17 cellular contexts compared by ENCODE assay signal in genomic region chr19:5983367-5983955, GRCh38. TPM values are rescaled to one million over a fixed set of nuclear protein-coding genes. Genes with fewer than 3 reads are reported as not detected.
DNase-seq lines count a peak whose midpoint lies in the region; ATAC-seq and TF ChIP-seq lines count a peak whose summit lies in the region.
"Had no signal": no experiment of that assay in that cellular context is flagged by ENCODE, and none has a peak within 500 bp of the region (broad histone marks: within the 10 kb centered on the region; RNA-seq: fewer than 3 reads in every experiment).

No MANE protein-coding gene starts in this region.

- no peak overlapping the region for H3K4me2 ChIP-seq in neuronal stem cell (ENCODE audit: insufficient read depth, low read length, poor library complexity, severe bottlenecking)
- H3K4me2 ChIP-seq: neural progenitor cell had no signal

- peak overlapping the region; percentile 55 for H3K4me3 Mint-ChIP-seq in activated CD8-positive, alpha-beta memory T cell treated with anti-CD3 and anti-CD28 coated beads, Interleukin-2, amount 10 ng/mL, durations not matched to agents 7 days and 5 days
- peak overlapping the region; percentile 55 for H3K4me3 Mint-ChIP-seq in central memory CD8-positive, alpha-beta T cell
- H3K4me3 Mint-ChIP-seq: H9 had no signal

- H3K27ac ChIP-seq in neuronal stem cell (replicated peaks; ENCODE audit: low read length) = no peak overlapping the region
- H3K27ac ChIP-seq: dorsolateral prefrontal cortex, neural progenitor cell had no signal

- H4K8ac ChIP-seq in neuronal stem cell (ENCODE audit: low read depth, low read length) = no peak overlapping the region

- no peak for TF ChIP-seq CTCF in NB4 (IDR thresholded peaks at IDR 0.05; ENCODE audit: low read depth, low read length)

- H2BK5ac ChIP-seq in neuronal stem cell (ENCODE audit: low read length) = no peak overlapping the region

- peaks cover 17% of the 10 kb centered on the region for H3K36me3 Mint-ChIP-seq in activated CD8-positive, alpha-beta memory T cell treated with anti-CD3 and anti-CD28 coated beads, Interleukin-2, amount 10 ng/mL, durations not matched to agents 7 days and 5 days
- peaks cover 8% of the 10 kb centered on the region for H3K36me3 Mint-ChIP-seq in central memory CD8-positive, alpha-beta T cell (ENCODE audit: insufficient read depth)

- no peaks in the 10 kb centered on the region for H3K9me3 ChIP-seq in neuronal stem cell (replicated peaks in 1 of 2; ENCODE audit: control insufficient read depth in 2 of 2, insufficient read depth in 1 of 2, low read depth in 1 of 2, low read length in 2 of 2)

- no peak overlapping the region for H2BK120ac ChIP-seq in neuronal stem cell (ENCODE audit: low read depth, low read length)

- DNase-seq in activated CD8-positive, alpha-beta memory T cell treated with anti-CD3 and anti-CD28 coated beads, Interleukin-2, amount 10 ng/mL, durations not matched to agents 7 days and 5 days = no peak
- no peak for DNase-seq in activated CD8-positive, alpha-beta memory T cell treated with anti-CD3 and anti-CD28 coated beads for 24 hours
- DNase-seq in NB4 (ENCODE audit: low read depth) (peak; percentile 78), neuronal stem cell (ENCODE audit: low spot score) (no peak), NCI-H345 (lab: John Stamatoyannopoulos, UW) (no peak), NCI-H146 treated with DMSO at 0.1 percent for 48 hours (lab: John Stamatoyannopoulos, UW; ENCODE audit: unreplicated experiment) (no peak)
- no peak for DNase-seq in central memory CD8-positive, alpha-beta T cell (ENCODE audit: low spot score in 2 of 2)
- DNase-seq: amniotic stem cell, DMS79, dorsolateral prefrontal cortex, glutamatergic neuron, H9, NCI-H187 had no signal

- no peak overlapping the region for H4K91ac ChIP-seq in neuronal stem cell (ENCODE audit: low read depth, low read length, poor library complexity)

- peak overlapping the region; percentile 30 for H3K9ac ChIP-seq in neuronal stem cell (ENCODE audit: low read depth, low read length, poor library complexity)
- H3K9ac ChIP-seq: neural progenitor cell had no signal

- H3K23ac ChIP-seq in neuronal stem cell (ENCODE audit: low read depth, low read length, poor library complexity) = no peak overlapping the region

- no peaks in the 10 kb centered on the region for H3K27me3 Mint-ChIP-seq in activated CD8-positive, alpha-beta memory T cell treated with anti-CD3 and anti-CD28 coated beads, Interleukin-2, amount 10 ng/mL, durations not matched to agents 7 days and 5 days
- no peaks in the 10 kb centered on the region for H3K27me3 Mint-ChIP-seq in central memory CD8-positive, alpha-beta T cell

- H3K4me3 ChIP-seq in NB4 (ENCODE audit: low read depth, low read length) (peak overlapping the region; percentile 32), neuronal stem cell (ENCODE audit: low read length in 2 of 2) (no peak overlapping the region)
- H3K4me3 ChIP-seq: dorsolateral prefrontal cortex, GM12878, neural progenitor cell, skin epidermis had no signal

- TF ChIP-seq POLR2A in NB4 (IDR thresholded peaks at IDR 0.05; ENCODE audit: extremely low read depth, insufficient read length) = peak; percentile 16

- no peaks in the 10 kb centered on the region for H3K27me3 ChIP-seq in neuronal stem cell (ENCODE audit: control insufficient read depth in 3 of 3, insufficient read depth in 3 of 3, low read depth in 1 of 3, low read length in 3 of 3)
- H3K27me3 ChIP-seq: dorsolateral prefrontal cortex, neural progenitor cell had no signal

- H2AK5ac ChIP-seq in neuronal stem cell (ENCODE audit: low read depth, low read length) = no peak overlapping the region

- no peak overlapping the region for H3K18ac ChIP-seq in neuronal stem cell (ENCODE audit: low read length)

- no peak overlapping the region for H2AFZ ChIP-seq in neuronal stem cell (ENCODE audit: low read length)
- H2AFZ ChIP-seq: neural progenitor cell had no signal

- no peak overlapping the region for H2BK15ac ChIP-seq in neuronal stem cell (ENCODE audit: low read length)

- no peaks in the 10 kb centered on the region for H3K9me3 Mint-ChIP-seq in activated CD8-positive, alpha-beta memory T cell treated with anti-CD3 and anti-CD28 coated beads, Interleukin-2, amount 10 ng/mL, durations not matched to agents 7 days and 5 days (ENCODE audit: low read depth)
- no peaks in the 10 kb centered on the region for H3K9me3 Mint-ChIP-seq in central memory CD8-positive, alpha-beta T cell
- H3K9me3 Mint-ChIP-seq: H9, neural progenitor cell had no signal

- peaks cover 59% of the 10 kb centered on the region for H3K4me1 Mint-ChIP-seq in activated CD8-positive, alpha-beta memory T cell treated with anti-CD3 and anti-CD28 coated beads, Interleukin-2, amount 10 ng/mL, durations not matched to agents 7 days and 5 days
- peaks cover 41% of the 10 kb centered on the region for H3K4me1 Mint-ChIP-seq in central memory CD8-positive, alpha-beta T cell

- H2BK12ac ChIP-seq in neuronal stem cell (ENCODE audit: low read length) = no peak overlapping the region

- peaks cover 2% of the 10 kb centered on the region for H3K79me1 ChIP-seq in neuronal stem cell (ENCODE audit: low read depth, low read length)

- no peak overlapping the region for H3K4ac ChIP-seq in neuronal stem cell (ENCODE audit: low read length)

- peak overlapping the region; percentile 90 for H3K27ac Mint-ChIP-seq in activated CD8-positive, alpha-beta memory T cell treated with anti-CD3 and anti-CD28 coated beads, Interleukin-2, amount 10 ng/mL, durations not matched to agents 7 days and 5 days
- peak overlapping the region; percentile 89 for H3K27ac Mint-ChIP-seq in central memory CD8-positive, alpha-beta T cell (ENCODE audit: low read depth)
- H3K27ac Mint-ChIP-seq: neural progenitor cell had no signal

- CTCF ChIA-PET in activated CD8-positive, alpha-beta memory T cell treated with anti-CD3 and anti-CD28 coated beads, Interleukin-2, amount 10 ng/mL, durations not matched to agents 7 days and 5 days (lab: Charles Lee) = interaction anchor here (1.0 to 8.1 kb wide), 5 partner anchors 13 to 179 kb away, joined by 3 to 82 read pairs (median 22); partner anchors contain the start of gene NRTN

- H3K36me3 ChIP-seq in neuronal stem cell (replicated peaks in 1 of 2; ENCODE audit: control insufficient read depth in 2 of 2, insufficient read depth in 2 of 2, low read length in 2 of 2) = peaks cover 0 to 9% of the 10 kb centered on the region in 2 donors
- H3K36me3 ChIP-seq: neural progenitor cell had no signal

- peaks cover 4 to 7% of the 10 kb centered on the region in 2 donors for H3K4me1 ChIP-seq in neuronal stem cell (ENCODE audit: control insufficient read depth in 2 of 2, insufficient read depth in 1 of 2, low read depth in 1 of 2, low read length in 2 of 2)
- H3K4me1 ChIP-seq: neural progenitor cell had no signal

- peak; percentile 24 for ATAC-seq in activated CD8-positive, alpha-beta memory T cell treated with anti-CD3 and anti-CD28 coated beads, Interleukin-2, amount 10 ng/mL, durations not matched to agents 7 days and 5 days
- ATAC-seq in central memory CD8-positive, alpha-beta T cell (replicated peaks; ENCODE audit: extremely low read depth, poor library complexity, severe bottlenecking) = no peak
- ATAC-seq in GM19324 (IDR thresholded peaks at IDR 0.05; ENCODE audit: low FRiP score, unreplicated experiment) = no peak
- ATAC-seq: GM12878 had no signal

- no CpG with 5 or more reads among the region's 14 CpGs for WGBS in neuronal stem cell (ENCODE audit: extremely low coverage in 2 of 2, insufficient read length in 2 of 2, insufficient replicate concordance in 1 of 2), 2 donors

- no peak overlapping the region for H3K14ac ChIP-seq in neuronal stem cell (ENCODE audit: low read length)

RNA-seq across cellular contexts. Expression of gene RANBP3, which starts 5.5 kb away (rescaled TPM):
- 100 to 1,000 TPM in 1 of 2 experiments, 10 to 100 TPM in 1; 97.8 to 108 TPM for total RNA-seq in activated CD8-positive, alpha-beta memory T cell treated with anti-CD3 and anti-CD28 coated beads, Interleukin-2, amount 10 ng/mL, durations not matched to agents 7 days and 5 days
- polyA plus RNA-seq in neuronal stem cell (2013, experiment 1 of 2) = 112 TPM
- 111 TPM for polyA plus RNA-seq in neuronal stem cell (2013, experiment 2 of 2)
